ENCODE assay signal across 24 cellular contexts in genomic region chr1:230250676-230251075, GRCh38.
DNase-seq lines count a peak whose midpoint lies in the region; ATAC-seq and TF ChIP-seq lines count a peak whose summit lies in the region.
"Had no signal": no experiment of that assay in that cellular context is flagged by ENCODE, and none has a peak within 500 bp of the region (broad histone marks: within the 10 kb centered on the region; RNA-seq: fewer than 3 reads in every experiment).

No MANE protein-coding gene starts in this region.

- H3K36me3 Mint-ChIP-seq in activated CD4-positive, alpha-beta T cell treated with anti-CD3 and anti-CD28 coated beads for 36 hours (ENCODE audit: low read depth), result peaks cover 64% of the 10 kb centered on the region
- peaks cover 29% of the 10 kb centered on the region for H3K36me3 Mint-ChIP-seq in activated T-helper 1 cell treated with anti-CD3 and anti-CD28 coated beads, Interleukin-12 subunit alpha, Interleukin-12 subunit beta, Interleukin-2, Interleukin-4 antibody, amounts not matched to agents 30 ng/mL and 10 ng/mL and 1 ng/mL, durations not matched to agents 14 hours and 24 hours and 36 hours (ENCODE audit: low read depth)
- H3K36me3 Mint-ChIP-seq in endothelial cell (ENCODE audit: low read depth, unreplicated experiment), result peaks cover 22% of the 10 kb centered on the region

- H3K9me3 ChIP-seq in testis, result no peaks in the 10 kb centered on the region
- H3K9me3 ChIP-seq: heart left ventricle, suprapubic skin had no signal

- H3K4me3 Mint-ChIP-seq in activated CD4-positive, alpha-beta T cell treated with anti-CD3 and anti-CD28 coated beads for 36 hours, result no peak overlapping the region
- H3K4me3 Mint-ChIP-seq in activated T-helper 1 cell treated with anti-CD3 and anti-CD28 coated beads, Interleukin-12 subunit alpha, Interleukin-12 subunit beta, Interleukin-2, Interleukin-4 antibody, amounts not matched to agents 30 ng/mL and 10 ng/mL and 1 ng/mL, durations not matched to agents 14 hours and 24 hours and 36 hours, result no peak overlapping the region
- H3K4me3 Mint-ChIP-seq in endothelial cell (ENCODE audit: unreplicated experiment), result peak overlapping the region; percentile 13
- H3K4me3 Mint-ChIP-seq: CD4-positive, alpha-beta T cell; IgD-negative memory B cell; naive B cell had no signal

- ATAC-seq in activated CD4-positive, alpha-beta T cell treated with anti-CD3 and anti-CD28 coated beads for 36 hours, result no peak
- ATAC-seq in GM19397 (IDR thresholded peaks at IDR 0.05; ENCODE audit: unreplicated experiment), result no peak
- ATAC-seq: HCT116, heart left ventricle had no signal

- intact Hi-C loops in activated CD4-positive, alpha-beta T cell treated with anti-CD3 and anti-CD28 coated beads for 36 hours (cut with DNase I, micrococcal nuclease), result loop anchor here in 1 of 2 experiments (1.0 kb wide), 1 partner anchor 9 kb away; no protein-coding TSS in a partner anchor
- intact Hi-C loops in activated T-helper 1 cell treated with anti-CD3 and anti-CD28 coated beads, Interleukin-12 subunit alpha, Interleukin-12 subunit beta, Interleukin-2, Interleukin-4 antibody, amounts not matched to agents 30 ng/mL and 10 ng/mL and 1 ng/mL, durations not matched to agents 14 hours and 24 hours and 36 hours (cut with micrococcal nuclease), result loop anchor here (1.0 to 2.0 kb wide), 3 partner anchors 10 to 38 kb away; no protein-coding TSS in a partner anchor
- intact Hi-C loops in testis (cut with DNase I; ENCODE audit: low total_unique reads), result no loop called here

- POLR2A ChIA-PET in activated CD4-positive, alpha-beta T cell treated with anti-CD3 and anti-CD28 coated beads for 36 hours (lab: Charles Lee), result no interaction called here

- no peak overlapping the region for H3K4me3 ChIP-seq in testis
- H3K4me3 ChIP-seq: heart left ventricle, skin epidermis, suprapubic skin had no signal

- H3K27me3 Mint-ChIP-seq in activated CD4-positive, alpha-beta T cell treated with anti-CD3 and anti-CD28 coated beads for 36 hours, result no peaks in the 10 kb centered on the region
- H3K27me3 Mint-ChIP-seq in activated T-helper 1 cell treated with anti-CD3 and anti-CD28 coated beads, Interleukin-12 subunit alpha, Interleukin-12 subunit beta, Interleukin-2, Interleukin-4 antibody, amounts not matched to agents 30 ng/mL and 10 ng/mL and 1 ng/mL, durations not matched to agents 14 hours and 24 hours and 36 hours (ENCODE audit: insufficient read depth), result no peaks in the 10 kb centered on the region
- peaks cover 2% of the 10 kb centered on the region for H3K27me3 Mint-ChIP-seq in endothelial cell (ENCODE audit: unreplicated experiment)
- H3K27me3 Mint-ChIP-seq: CD4-positive, alpha-beta T cell; IgD-negative memory B cell; naive B cell had no signal

- H3K27ac Mint-ChIP-seq in activated CD4-positive, alpha-beta T cell treated with anti-CD3 and anti-CD28 coated beads for 36 hours, result peak overlapping the region; percentile 59
- peak overlapping the region; percentile 76 for H3K27ac Mint-ChIP-seq in activated T-helper 1 cell treated with anti-CD3 and anti-CD28 coated beads, Interleukin-12 subunit alpha, Interleukin-12 subunit beta, Interleukin-2, Interleukin-4 antibody, amounts not matched to agents 30 ng/mL and 10 ng/mL and 1 ng/mL, durations not matched to agents 14 hours and 24 hours and 36 hours
- H3K27ac Mint-ChIP-seq in endothelial cell (ENCODE audit: unreplicated experiment), result no peak overlapping the region
- H3K27ac Mint-ChIP-seq: CD4-positive, alpha-beta T cell had no signal

- CTCF ChIA-PET in activated CD4-positive, alpha-beta T cell treated with anti-CD3 and anti-CD28 coated beads for 36 hours (lab: Charles Lee), result no interaction called here

- no peaks in the 10 kb centered on the region for H3K27me3 ChIP-seq in testis
- H3K27me3 ChIP-seq: heart left ventricle, suprapubic skin had no signal

- no peak for TF ChIP-seq CTCF in endothelial cell (IDR thresholded peaks at IDR 0.05; ENCODE audit: unreplicated experiment)
- TF ChIP-seq CTCF in testis (IDR thresholded peaks at IDR 0.05), result no peak

- peaks cover 22% of the 10 kb centered on the region for H3K4me1 Mint-ChIP-seq in activated CD4-positive, alpha-beta T cell treated with anti-CD3 and anti-CD28 coated beads for 36 hours
- peaks cover 28% of the 10 kb centered on the region for H3K4me1 Mint-ChIP-seq in activated T-helper 1 cell treated with anti-CD3 and anti-CD28 coated beads, Interleukin-12 subunit alpha, Interleukin-12 subunit beta, Interleukin-2, Interleukin-4 antibody, amounts not matched to agents 30 ng/mL and 10 ng/mL and 1 ng/mL, durations not matched to agents 14 hours and 24 hours and 36 hours (ENCODE audit: low read depth)
- peaks cover 4% of the 10 kb centered on the region for H3K4me1 Mint-ChIP-seq in endothelial cell (ENCODE audit: unreplicated experiment)

- no peak overlapping the region for H3K27ac ChIP-seq in testis
- H3K27ac ChIP-seq: 22Rv1, heart left ventricle, HL-60, skin epidermis, suprapubic skin, VCaP had no signal

- H3K9me3 Mint-ChIP-seq in activated CD4-positive, alpha-beta T cell treated with anti-CD3 and anti-CD28 coated beads for 36 hours (ENCODE audit: low read depth), result no peaks in the 10 kb centered on the region
- no peaks in the 10 kb centered on the region for H3K9me3 Mint-ChIP-seq in activated T-helper 1 cell treated with anti-CD3 and anti-CD28 coated beads, Interleukin-12 subunit alpha, Interleukin-12 subunit beta, Interleukin-2, Interleukin-4 antibody, amounts not matched to agents 30 ng/mL and 10 ng/mL and 1 ng/mL, durations not matched to agents 14 hours and 24 hours and 36 hours
- H3K9me3 Mint-ChIP-seq in endothelial cell (ENCODE audit: unreplicated experiment), result no peaks in the 10 kb centered on the region
- H3K9me3 Mint-ChIP-seq: CD4-positive, alpha-beta T cell; IgD-negative memory B cell; naive B cell had no signal

- DNase-seq in activated CD4-positive, alpha-beta T cell treated with anti-CD3 and anti-CD28 coated beads for 36 hours, result no peak
- no peak for DNase-seq in activated CD4-positive, alpha-beta T cell treated with anti-CD3 and anti-CD28 coated beads, Interleukin-2, amount 50 U/mL, for 48 hours
- no peak for DNase-seq in activated T-helper 1 cell treated with anti-CD3 and anti-CD28 coated beads, Interleukin-12 subunit alpha, Interleukin-12 subunit beta, Interleukin-2, Interleukin-4 antibody, amounts not matched to agents 30 ng/mL and 10 ng/mL and 1 ng/mL, durations not matched to agents 14 hours and 24 hours and 36 hours (ENCODE audit: low spot score)
- no peak for DNase-seq in endothelial cell (ENCODE audit: low spot score)
- DNase-seq in testis, result peak; percentile 15
- DNase-seq in NCI-H2171 treated with DMSO at 0.1 percent for 48 hours (lab: John Stamatoyannopoulos, UW), result no peak
- DNase-seq in HPDE6-E6E7 (ENCODE audit: extremely low spot score), result no peak
- DNase-seq: activated naive CD4-positive, alpha-beta T cell treated with Interleukin-2 at 50 U/mL for 16 hours; CD4-positive, alpha-beta T cell; EL; heart left ventricle; naive B cell; NCI-H2029 treated with DMSO at 0.1 percent for 48 hours; NCI-H345; OCI-M1; stimulated activated CD4-positive, alpha-beta T cell treated with anti-CD3 and anti-CD28 coated beads, Interleukin-1b, Interleukin-23, amount 100 ng/mL, for 48 hours had no signal

- 58 to 64% methylated on average over 8 of the region's 8 CpGs for WGBS in testis, 2 donors

- H3K4me1 ChIP-seq in testis, result peaks cover 17% of the 10 kb centered on the region
- H3K4me1 ChIP-seq: suprapubic skin had no signal

- peaks cover 4% of the 10 kb centered on the region for H3K36me3 ChIP-seq in testis (ENCODE audit: low read depth, missing control alignments)

- TF ChIP-seq POLR2A in testis (IDR thresholded peaks at IDR 0.05), result no peak
